ENCODE assay signal across 9 cellular contexts in the genomic region with DNA sequence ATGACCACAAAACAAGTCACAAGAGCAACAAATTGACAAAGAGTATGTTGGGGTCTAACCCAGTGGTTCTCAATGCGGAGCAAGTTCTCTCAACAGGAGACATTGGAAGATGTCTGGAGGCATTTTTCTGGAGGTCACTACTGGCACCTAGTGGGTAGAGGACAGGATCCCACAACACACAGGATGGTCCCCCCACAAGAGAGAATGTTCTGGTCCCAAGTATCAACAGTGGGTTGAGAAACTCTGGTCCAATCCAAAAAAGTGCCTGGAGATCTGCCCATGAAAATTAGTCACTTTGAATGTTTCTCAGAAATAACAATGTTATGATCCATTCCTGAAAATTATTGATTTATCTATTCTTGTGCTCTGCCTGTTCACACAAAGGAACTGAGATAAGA. TPM values are rescaled to one million over a fixed set of nuclear protein-coding genes. Genes with fewer than 3 reads are reported as not detected.
DNase-seq lines count a peak whose midpoint lies in the region; TF ChIP-seq lines count a peak whose summit lies in the region.
"Had no signal": no experiment of that assay in that cellular context is flagged by ENCODE, and none has a peak within 500 bp of the region (broad histone marks: within the 10 kb centered on the region; RNA-seq: fewer than 3 reads in every experiment).

No MANE protein-coding gene starts in this region.

- intact Hi-C loops in activated CD4-positive, alpha-beta memory T cell treated with anti-CD3 and anti-CD28 coated beads for 36 hours (cut with micrococcal nuclease): loop anchor here (10.0 kb wide), 1 partner anchor 721 kb away; a partner anchor contains a TSS
- intact Hi-C loops in posterior cingulate gyrus (cut with DNase I): loop anchor here (10.0 kb wide), 1 partner anchor 49 kb away; no protein-coding TSS in a partner anchor

- H3K9me3 ChIP-seq in hepatocyte (ENCODE audit: low read depth): no peaks in the 10 kb centered on the region
- H3K9me3 ChIP-seq: BLaER1 had no signal

- POLR2A ChIA-PET in activated CD4-positive, alpha-beta memory T cell treated with anti-CD3 and anti-CD28 coated beads for 36 hours (lab: Charles Lee): no interaction called here

- peaks cover 10% of the 10 kb centered on the region for H4K20me1 ChIP-seq in hepatocyte (ENCODE audit: insufficient read depth, poor library complexity, severe bottlenecking)

- H3K27ac Mint-ChIP-seq in activated CD4-positive, alpha-beta memory T cell treated with anti-CD3 and anti-CD28 coated beads for 36 hours: peak overlapping the region; percentile 68

- H3K9me2 ChIP-seq in hepatocyte (replicated peaks; ENCODE audit: insufficient read depth): no peaks in the 10 kb centered on the region

- peaks cover 8% of the 10 kb centered on the region for H3K9me3 Mint-ChIP-seq in activated CD4-positive, alpha-beta memory T cell treated with anti-CD3 and anti-CD28 coated beads for 36 hours

- H3K79me2 ChIP-seq in hepatocyte: peaks cover 69% of the 10 kb centered on the region

- peak overlapping the region; percentile 6 for H3K4me3 Mint-ChIP-seq in activated CD4-positive, alpha-beta memory T cell treated with anti-CD3 and anti-CD28 coated beads for 36 hours

- CTCF ChIA-PET in activated CD4-positive, alpha-beta memory T cell treated with anti-CD3 and anti-CD28 coated beads for 36 hours (lab: Charles Lee): no interaction called here

- peaks cover 22% of the 10 kb centered on the region for H3K4me1 ChIP-seq in hepatocyte (ENCODE audit: insufficient read depth)

- peaks cover 16% of the 10 kb centered on the region for H3K36me3 Mint-ChIP-seq in activated CD4-positive, alpha-beta memory T cell treated with anti-CD3 and anti-CD28 coated beads for 36 hours

- H3K36me3 ChIP-seq in hepatocyte (replicated peaks; ENCODE audit: insufficient read depth, low read depth): no peaks in the 10 kb centered on the region

- no peak overlapping the region for H2AFZ ChIP-seq in hepatocyte

- no peak overlapping the region for H3K4me2 ChIP-seq in hepatocyte
- H3K4me2 ChIP-seq: BLaER1 had no signal

- WGBS in hepatocyte (ENCODE audit: low lambda C conversion rate, missing lambda C conversion rate): 100% methylated on average over 1 of the region's 1 CpG

- DNase-seq in NCI-H82 (lab: John Stamatoyannopoulos, UW): peak; percentile 20
- no peak for DNase-seq in NCI-H82 treated with DMSO at 0.1 percent for 48 hours (lab: John Stamatoyannopoulos, UW; ENCODE audit: unreplicated experiment)
- DNase-seq in activated CD4-positive, alpha-beta memory T cell treated with anti-CD3 and anti-CD28 coated beads for 36 hours: no peak
- peak; percentile 25 for DNase-seq in hepatocyte (ENCODE audit: low spot score)
- DNase-seq in posterior cingulate gyrus: no peak
- DNase-seq in putamen (ENCODE audit: low spot score): no peak
- DNase-seq in activated CD8-positive, alpha-beta memory T cell treated with anti-CD3 and anti-CD28 coated beads, Interleukin-2, amount 50 U/mL, for 4 hours: no peak

- H3K4me3 ChIP-seq in hepatocyte: no peak overlapping the region
- H3K4me3 ChIP-seq: BLaER1 had no signal

- TF ChIP-seq CTCF in hepatocyte (IDR thresholded peaks at IDR 0.05; ENCODE audit: poor library complexity): peak; percentile 11

- H3K27ac ChIP-seq in hepatocyte: peak overlapping the region; percentile 91
- H3K27ac ChIP-seq in temporal lobe (ENCODE audit: low read depth, low read length): peak overlapping the region; percentile 23
- H3K27ac ChIP-seq: BLaER1 had no signal

- no peaks in the 10 kb centered on the region for H3K27me3 Mint-ChIP-seq in activated CD4-positive, alpha-beta memory T cell treated with anti-CD3 and anti-CD28 coated beads for 36 hours

- peaks cover 50% of the 10 kb centered on the region for H3K4me1 Mint-ChIP-seq in activated CD4-positive, alpha-beta memory T cell treated with anti-CD3 and anti-CD28 coated beads for 36 hours (ENCODE audit: low read depth)

- H3K27me3 ChIP-seq in hepatocyte: no peaks in the 10 kb centered on the region
- H3K27me3 ChIP-seq: BLaER1 had no signal

RNA-seq across cellular contexts. Expression of a gene that starts 3.3 kb away (rescaled TPM):
- 10 to 100 TPM; 27.4 to 30.2 TPM for total RNA-seq in activated CD4-positive, alpha-beta memory T cell treated with anti-CD3 and anti-CD28 coated beads for 36 hours
- 8.2 and 8.9 TPM in 2 replicates for total RNA-seq in hepatocyte
- polyA plus RNA-seq in hepatocyte: 7.4 and 12.2 TPM in 2 replicates
- total RNA-seq in temporal lobe: 6.6 TPM

RNA-seq across cellular contexts. Expression of a gene that starts 25.8 kb away (rescaled TPM):
- not detected for total RNA-seq in activated CD4-positive, alpha-beta memory T cell treated with anti-CD3 and anti-CD28 coated beads for 36 hours
- total RNA-seq in hepatocyte (0.90 and 2.2 TPM in 2 replicates), temporal lobe (not detected)
- polyA plus RNA-seq in hepatocyte: 0.41 and 0.88 TPM in 2 replicates

Comparison
In these comparisons a context has a peak if more than half of its experiments do, and no peak if none do; other contexts are left out.
1. DNase-seq: peak in NCI-H82 (single experiment) and hepatocyte (single experiment); none in NCI-H82 treated with DMSO at 0.1 percent for 48 hours (single experiment), activated CD4-positive, alpha-beta memory T cell treated with anti-CD3 and anti-CD28 coated beads for 36 hours (single experiment), posterior cingulate gyrus (0 of 10), putamen (single experiment) and activated CD8-positive, alpha-beta memory T cell treated with anti-CD3 and anti-CD28 coated beads, Interleukin-2, amount 50 U/mL, for 4 hours (single experiment).